In the genomic region with DNA sequence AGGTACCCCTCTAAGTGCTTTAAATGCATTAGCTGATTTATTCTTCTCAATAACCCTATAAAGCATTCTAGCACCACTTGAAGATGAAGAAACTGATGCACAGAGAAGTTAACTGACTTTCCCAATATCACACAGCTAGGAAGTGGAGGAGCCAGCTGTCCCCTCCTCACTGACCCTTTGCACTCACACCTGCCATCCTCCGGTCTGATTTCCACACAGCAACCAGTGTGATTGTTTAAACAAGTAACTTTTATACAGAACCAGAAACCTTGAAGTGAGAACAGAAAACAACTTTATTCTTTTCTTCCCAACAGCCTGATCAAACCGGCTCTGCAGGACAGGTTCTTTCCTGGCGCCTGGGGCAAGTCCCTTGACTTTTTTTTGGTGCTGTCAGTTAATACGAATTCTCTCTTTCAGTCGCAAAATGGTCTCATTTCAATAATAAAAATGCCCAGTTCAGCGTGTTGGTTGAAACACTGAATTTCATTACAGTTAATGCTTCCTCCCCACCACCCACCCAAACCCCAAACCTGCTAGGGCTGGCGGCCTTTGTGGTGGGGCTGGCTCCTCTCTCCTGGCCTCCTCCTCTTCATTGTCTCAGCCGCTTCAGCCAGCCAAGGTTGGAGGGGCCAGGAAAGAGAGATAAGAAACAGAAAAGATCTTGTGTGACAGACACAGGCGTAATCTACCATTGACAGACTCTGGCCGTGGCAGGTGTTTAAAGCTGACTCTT, we compare ENCODE assay signal across 1 cellular context.
TF ChIP-seq lines count a peak whose summit lies in the region.

No MANE protein-coding gene starts in this region.

TF ChIP-seq in K562, 482 proteins besides CTCF, POLR2A, EP300 and RAD21 (continued from another document and continues in another):
- TF ChIP-seq, protein P1, sequence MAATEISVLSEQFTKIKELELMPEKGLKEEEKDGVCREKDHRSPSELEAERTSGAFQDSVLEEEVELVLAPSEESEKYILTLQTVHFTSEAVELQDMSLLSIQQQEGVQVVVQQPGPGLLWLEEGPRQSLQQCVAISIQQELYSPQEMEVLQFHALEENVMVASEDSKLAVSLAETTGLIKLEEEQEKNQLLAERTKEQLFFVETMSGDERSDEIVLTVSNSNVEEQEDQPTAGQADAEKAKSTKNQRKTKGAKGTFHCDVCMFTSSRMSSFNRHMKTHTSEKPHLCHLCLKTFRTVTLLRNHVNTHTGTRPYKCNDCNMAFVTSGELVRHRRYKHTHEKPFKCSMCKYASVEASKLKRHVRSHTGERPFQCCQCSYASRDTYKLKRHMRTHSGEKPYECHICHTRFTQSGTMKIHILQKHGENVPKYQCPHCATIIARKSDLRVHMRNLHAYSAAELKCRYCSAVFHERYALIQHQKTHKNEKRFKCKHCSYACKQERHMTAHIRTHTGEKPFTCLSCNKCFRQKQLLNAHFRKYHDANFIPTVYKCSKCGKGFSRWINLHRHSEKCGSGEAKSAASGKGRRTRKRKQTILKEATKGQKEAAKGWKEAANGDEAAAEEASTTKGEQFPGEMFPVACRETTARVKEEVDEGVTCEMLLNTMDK (IDR thresholded peaks at IDR 0.05; ENCODE audit: borderline replicate concordance, insufficient read depth, low read depth, low read length, poor library complexity, severe bottlenecking) = no peak
- TF ChIP-seq ZNF785 (CRISPR knock-in tag; IDR thresholded peaks at IDR 0.05) = no peak
- TF ChIP-seq BACH1 (tag; IDR thresholded peaks at IDR 0.05) = no peak
- TF ChIP-seq, protein P2, sequence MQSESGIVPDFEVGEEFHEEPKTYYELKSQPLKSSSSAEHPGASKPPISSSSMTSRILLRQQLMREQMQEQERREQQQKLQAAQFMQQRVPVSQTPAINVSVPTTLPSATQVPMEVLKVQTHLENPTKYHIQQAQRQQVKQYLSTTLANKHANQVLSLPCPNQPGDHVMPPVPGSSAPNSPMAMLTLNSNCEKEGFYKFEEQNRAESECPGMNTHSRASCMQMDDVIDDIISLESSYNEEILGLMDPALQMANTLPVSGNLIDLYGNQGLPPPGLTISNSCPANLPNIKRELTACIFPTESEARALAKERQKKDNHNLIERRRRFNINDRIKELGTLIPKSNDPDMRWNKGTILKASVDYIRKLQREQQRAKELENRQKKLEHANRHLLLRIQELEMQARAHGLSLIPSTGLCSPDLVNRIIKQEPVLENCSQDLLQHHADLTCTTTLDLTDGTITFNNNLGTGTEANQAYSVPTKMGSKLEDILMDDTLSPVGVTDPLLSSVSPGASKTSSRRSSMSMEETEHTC (IDR thresholded peaks at IDR 0.05) = peak; percentile 60; the same call in 1 of the 2 replicates
- TF ChIP-seq ZFP36 (IDR thresholded peaks at IDR 0.05; ENCODE audit: low read depth, low read length, partially characterized antibody) = peak; percentile 94
- 0 out of 2 replicates have a peak, but pooled peaks have one; percentile 62 for TF ChIP-seq ZKSCAN8 (CRISPR knock-in tag; IDR thresholded peaks at IDR 0.05)
- TF ChIP-seq PML (IDR thresholded peaks at IDR 0.05; ENCODE audit: low read length) = peak; percentile 98
- TF ChIP-seq ZNF583 (CRISPR knock-in tag; IDR thresholded peaks at IDR 0.05) = 0 out of 2 replicates have a peak, but pooled peaks have one; percentile 41
- no peak for TF ChIP-seq MTA3 (IDR thresholded peaks at IDR 0.05; ENCODE audit: borderline replicate concordance)
- TF ChIP-seq, protein P3, sequence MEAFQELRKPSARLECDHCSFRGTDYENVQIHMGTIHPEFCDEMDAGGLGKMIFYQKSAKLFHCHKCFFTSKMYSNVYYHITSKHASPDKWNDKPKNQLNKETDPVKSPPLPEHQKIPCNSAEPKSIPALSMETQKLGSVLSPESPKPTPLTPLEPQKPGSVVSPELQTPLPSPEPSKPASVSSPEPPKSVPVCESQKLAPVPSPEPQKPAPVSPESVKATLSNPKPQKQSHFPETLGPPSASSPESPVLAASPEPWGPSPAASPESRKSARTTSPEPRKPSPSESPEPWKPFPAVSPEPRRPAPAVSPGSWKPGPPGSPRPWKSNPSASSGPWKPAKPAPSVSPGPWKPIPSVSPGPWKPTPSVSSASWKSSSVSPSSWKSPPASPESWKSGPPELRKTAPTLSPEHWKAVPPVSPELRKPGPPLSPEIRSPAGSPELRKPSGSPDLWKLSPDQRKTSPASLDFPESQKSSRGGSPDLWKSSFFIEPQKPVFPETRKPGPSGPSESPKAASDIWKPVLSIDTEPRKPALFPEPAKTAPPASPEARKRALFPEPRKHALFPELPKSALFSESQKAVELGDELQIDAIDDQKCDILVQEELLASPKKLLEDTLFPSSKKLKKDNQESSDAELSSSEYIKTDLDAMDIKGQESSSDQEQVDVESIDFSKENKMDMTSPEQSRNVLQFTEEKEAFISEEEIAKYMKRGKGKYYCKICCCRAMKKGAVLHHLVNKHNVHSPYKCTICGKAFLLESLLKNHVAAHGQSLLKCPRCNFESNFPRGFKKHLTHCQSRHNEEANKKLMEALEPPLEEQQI (IDR thresholded peaks at IDR 0.05) = peak; percentile 94
- peak; percentile 95 for TF ChIP-seq CXXC5 (CRISPR knock-in tag; IDR thresholded peaks at IDR 0.05)
- TF ChIP-seq FOXP4 (CRISPR knock-in tag; IDR thresholded peaks at IDR 0.05; ENCODE audit: borderline replicate concordance) = no peak
- TF ChIP-seq MNT (conservative IDR thresholded peaks at IDR 0.05) = peak in 1 of 2 experiments; percentile 12; a peak in 1 of 4 replicates
- TF ChIP-seq, protein P4, sequence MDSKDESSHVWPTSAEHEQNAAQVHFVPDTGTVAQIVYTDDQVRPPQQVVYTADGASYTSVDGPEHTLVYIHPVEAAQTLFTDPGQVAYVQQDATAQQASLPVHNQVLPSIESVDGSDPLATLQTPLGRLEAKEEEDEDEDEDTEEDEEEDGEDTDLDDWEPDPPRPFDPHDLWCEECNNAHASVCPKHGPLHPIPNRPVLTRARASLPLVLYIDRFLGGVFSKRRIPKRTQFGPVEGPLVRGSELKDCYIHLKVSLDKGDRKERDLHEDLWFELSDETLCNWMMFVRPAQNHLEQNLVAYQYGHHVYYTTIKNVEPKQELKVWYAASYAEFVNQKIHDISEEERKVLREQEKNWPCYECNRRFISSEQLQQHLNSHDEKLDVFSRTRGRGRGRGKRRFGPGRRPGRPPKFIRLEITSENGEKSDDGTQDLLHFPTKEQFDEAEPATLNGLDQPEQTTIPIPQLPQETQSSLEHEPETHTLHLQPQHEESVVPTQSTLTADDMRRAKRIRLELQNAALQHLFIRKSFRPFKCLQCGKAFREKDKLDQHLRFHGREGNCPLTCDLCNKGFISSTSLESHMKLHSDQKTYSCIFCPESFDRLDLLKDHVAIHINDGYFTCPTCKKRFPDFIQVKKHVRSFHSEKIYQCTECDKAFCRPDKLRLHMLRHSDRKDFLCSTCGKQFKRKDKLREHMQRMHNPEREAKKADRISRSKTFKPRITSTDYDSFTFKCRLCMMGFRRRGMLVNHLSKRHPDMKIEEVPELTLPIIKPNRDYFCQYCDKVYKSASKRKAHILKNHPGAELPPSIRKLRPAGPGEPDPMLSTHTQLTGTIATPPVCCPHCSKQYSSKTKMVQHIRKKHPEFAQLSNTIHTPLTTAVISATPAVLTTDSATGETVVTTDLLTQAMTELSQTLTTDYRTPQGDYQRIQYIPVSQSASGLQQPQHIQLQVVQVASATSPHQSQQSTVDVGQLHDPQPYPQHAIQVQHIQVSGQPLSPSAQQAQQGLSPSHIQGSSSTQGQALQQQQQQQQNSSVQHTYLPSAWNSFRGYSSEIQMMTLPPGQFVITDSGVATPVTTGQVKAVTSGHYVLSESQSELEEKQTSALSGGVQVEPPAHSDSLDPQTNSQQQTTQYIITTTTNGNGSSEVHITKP (IDR thresholded peaks at IDR 0.05; ENCODE audit: partially characterized antibody) = peak; percentile 43
- TF ChIP-seq ZNF766 (CRISPR knock-in tag; conservative IDR thresholded peaks at IDR 0.05) = peak; percentile 92
- peak; percentile 51; the same call in 1 of the 2 replicates for TF ChIP-seq PHF21A (IDR thresholded peaks at IDR 0.05; ENCODE audit: borderline replicate concordance, low read depth)
- TF ChIP-seq ATF7 (IDR thresholded peaks at IDR 0.05) = peak; percentile 81
- peak; percentile 95 for TF ChIP-seq CCNT2 (IDR thresholded peaks at IDR 0.05; ENCODE audit: borderline replicate concordance, extremely low read depth, insufficient read length, low read depth, low read length)
- TF ChIP-seq HMGXB4 (CRISPR knock-in tag; IDR thresholded peaks at IDR 0.05) = no peak
- TF ChIP-seq FOXK2 (conservative IDR thresholded peaks at IDR 0.05 in 1 of 2, IDR thresholded peaks at IDR 0.05 in 1 of 2; ENCODE audit: low read depth in 2 of 2) = peak in 1 of 2 experiments; percentile 6; a peak in 1 of 4 replicates
- TF ChIP-seq DPF2 (IDR thresholded peaks at IDR 0.05) = peak; percentile 99
- peak; percentile 99 for TF ChIP-seq CBFA2T2 (conservative IDR thresholded peaks at IDR 0.05)
- peak; percentile 98 to 99 for TF ChIP-seq TRIM24 (IDR thresholded peaks at IDR 0.05)
- TF ChIP-seq, protein P5, sequence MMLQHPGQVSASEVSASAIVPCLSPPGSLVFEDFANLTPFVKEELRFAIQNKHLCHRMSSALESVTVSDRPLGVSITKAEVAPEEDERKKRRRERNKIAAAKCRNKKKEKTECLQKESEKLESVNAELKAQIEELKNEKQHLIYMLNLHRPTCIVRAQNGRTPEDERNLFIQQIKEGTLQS (IDR thresholded peaks at IDR 0.05) = peak; percentile 62; the same call in 1 of the 2 replicates
- TF ChIP-seq, protein P5 (CRISPR knock-in tag; conservative IDR thresholded peaks at IDR 0.05) = no peak
- peak; percentile 83; the same call in 1 of the 2 replicates for TF ChIP-seq ZBTB2 (IDR thresholded peaks at IDR 0.05)
- TF ChIP-seq GATA2 (CRISPR knock-in tag; IDR thresholded peaks at IDR 0.05) = peak; percentile 98
- peak; percentile 79; the same call in 1 of the 2 replicates for TF ChIP-seq MXI1 (IDR thresholded peaks at IDR 0.05; ENCODE audit: low read depth, low read length)
- peak; percentile 90; the same call in 1 of the 2 replicates for TF ChIP-seq SMARCA5 (IDR thresholded peaks at IDR 0.05)
- TF ChIP-seq, protein P6, sequence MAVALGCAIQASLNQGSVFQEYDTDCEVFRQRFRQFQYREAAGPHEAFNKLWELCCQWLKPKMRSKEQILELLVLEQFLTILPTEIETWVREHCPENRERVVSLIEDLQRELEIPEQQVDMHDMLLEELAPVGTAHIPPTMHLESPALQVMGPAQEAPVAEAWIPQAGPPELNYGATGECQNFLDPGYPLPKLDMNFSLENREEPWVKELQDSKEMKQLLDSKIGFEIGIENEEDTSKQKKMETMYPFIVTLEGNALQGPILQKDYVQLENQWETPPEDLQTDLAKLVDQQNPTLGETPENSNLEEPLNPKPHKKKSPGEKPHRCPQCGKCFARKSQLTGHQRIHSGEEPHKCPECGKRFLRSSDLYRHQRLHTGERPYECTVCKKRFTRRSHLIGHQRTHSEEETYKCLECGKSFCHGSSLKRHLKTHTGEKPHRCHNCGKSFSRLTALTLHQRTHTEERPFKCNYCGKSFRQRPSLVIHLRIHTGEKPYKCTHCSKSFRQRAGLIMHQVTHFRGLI (CRISPR knock-in tag; IDR thresholded peaks at IDR 0.05) = peak; percentile 82
- TF ChIP-seq CC2D1A (IDR thresholded peaks at IDR 0.05) = peak; percentile 98
- TF ChIP-seq ETV1 (tag; conservative IDR thresholded peaks at IDR 0.05; ENCODE audit: low read depth) = peak; percentile 65
- TF ChIP-seq FOSL1 (tag; conservative IDR thresholded peaks at IDR 0.05) = peak; percentile 87
- TF ChIP-seq MAFK (IDR thresholded peaks at IDR 0.05; ENCODE audit: low read length) = 0 out of 2 replicates have a peak, but pooled peaks have one; percentile 25
- TF ChIP-seq HLTF (IDR thresholded peaks at IDR 0.05) = peak; percentile 97
- TF ChIP-seq SMAD3 (CRISPR knock-in tag; conservative IDR thresholded peaks at IDR 0.05) = peak; percentile 86; the same call in 1 of the 2 replicates
